ENCODE assay signal across 4 cellular contexts in the genomic region with DNA sequence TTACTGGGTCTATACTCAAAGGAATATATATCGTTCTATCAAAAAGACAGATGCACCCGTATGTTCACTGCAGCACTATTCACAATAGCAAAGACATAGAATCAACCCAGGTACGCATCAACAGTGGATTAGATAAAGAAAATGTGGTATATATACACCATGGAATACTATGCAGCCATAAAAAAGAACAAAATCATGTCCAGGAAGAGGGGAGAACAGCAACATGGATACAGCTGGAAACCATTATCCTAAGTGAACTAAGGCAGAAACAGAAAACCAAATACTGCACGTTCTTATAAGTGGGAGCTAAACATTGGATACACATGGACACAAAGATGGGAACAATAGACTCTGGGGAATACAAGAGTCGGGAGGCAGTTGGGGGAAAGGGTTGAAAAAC. TPM values are rescaled to one million over a fixed set of nuclear protein-coding genes. Genes with fewer than 3 reads are reported as not detected.
"Had no signal": no experiment of that assay in that cellular context is flagged by ENCODE, and none has a peak within 500 bp of the region (broad histone marks: within the 10 kb centered on the region; RNA-seq: fewer than 3 reads in every experiment).

No MANE protein-coding gene starts in this region.

RNA-seq across cellular contexts. Expression of gene PLA2G2E, which starts 42.6 kb away (rescaled TPM):
- total RNA-seq: GM23248, H4, H7, IMR-90 had no signal
- polyA plus RNA-seq: GM23248, IMR-90 had no signal
